ENCODE assay signal across 8 cellular contexts in the genomic region with DNA sequence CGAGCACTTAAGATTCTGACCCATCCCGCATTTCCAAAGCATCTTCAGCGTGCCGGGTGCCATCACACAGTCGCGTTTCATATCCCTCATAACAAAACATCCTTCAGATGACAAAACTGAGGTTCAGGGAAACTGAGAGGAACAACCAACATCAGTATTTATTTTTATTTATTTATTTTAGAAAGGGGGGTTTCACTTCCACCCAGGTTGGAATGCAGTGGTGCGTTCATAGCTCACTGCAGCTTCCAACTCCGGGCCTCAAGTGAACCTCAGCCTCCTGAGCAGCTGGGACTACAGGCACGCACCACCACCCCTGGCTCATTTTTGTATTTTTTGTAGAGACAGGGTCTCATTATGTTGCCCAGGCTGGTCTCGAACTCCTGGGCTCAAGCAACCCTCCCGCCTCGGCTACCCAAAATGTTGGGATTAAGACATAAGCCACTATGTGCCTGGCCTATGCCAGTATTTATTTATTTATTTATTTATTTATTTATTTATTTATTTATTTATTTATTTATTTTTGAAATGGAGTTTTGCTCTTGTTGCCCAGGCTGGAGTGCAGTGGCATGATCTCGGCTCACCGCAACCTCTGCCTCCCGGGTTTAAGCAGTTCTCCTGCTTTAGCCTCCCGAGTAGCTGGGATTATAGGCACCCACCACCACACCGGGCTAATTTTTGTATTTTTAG. TPM values are rescaled to one million over a fixed set of nuclear protein-coding genes. Genes with fewer than 3 reads are reported as not detected.
DNase-seq lines count a peak whose midpoint lies in the region; ATAC-seq and TF ChIP-seq lines count a peak whose summit lies in the region.
"Not testable (repeated sequence)": the region's sequence is repeated elsewhere in the genome, so short reads cannot be mapped to it uniquely, and the experiment has no call there.

No MANE protein-coding gene starts in this region.

- not testable (repeated sequence) for TF ChIP-seq EP300 in gastroesophageal sphincter (IDR thresholded peaks at IDR 0.05)

- H3K4me1 ChIP-seq in BLaER1 (peaks cover 98% of the 10 kb centered on the region), ascending aorta (peaks cover 52 to 85% of the 10 kb centered on the region in 2 donors), gastroesophageal sphincter (peaks cover 52 to 100% (median 90%) of the 10 kb centered on the region in 3 donors)

- H3K4me1 Mint-ChIP-seq in T-helper 1 cell treated with Interleukin-12 subunit alpha and Interleukin-12 subunit beta and Interleukin-4 antibody, amounts not matched to agents 30 μg/mL and 1 μg/mL, for 36 hours (ENCODE audit: low read depth): peaks cover 60% of the 10 kb centered on the region
- peaks cover 60 to 89% (median 81%) of the 10 kb centered on the region in 3 donors for H3K4me1 Mint-ChIP-seq in naive B cell
- H3K4me1 Mint-ChIP-seq in stimulated activated memory B cell treated with anti-CD40 and anti-IgM and Interleukin-4, amounts not matched to agents 10 μg/mL and 1 μg/mL and 100 μg/mL, for 72 hours: peaks cover 80% of the 10 kb centered on the region

- peak overlapping the region; percentile 78 for H3K4me3 Mint-ChIP-seq in T-helper 1 cell treated with Interleukin-12 subunit alpha and Interleukin-12 subunit beta and Interleukin-4 antibody, amounts not matched to agents 30 μg/mL and 1 μg/mL, for 36 hours
- H3K4me3 Mint-ChIP-seq in naive B cell: peak overlapping the region; percentile 73 to 91 (median 86)
- H3K4me3 Mint-ChIP-seq in stimulated activated memory B cell treated with anti-CD40 and anti-IgM and Interleukin-4, amounts not matched to agents 10 μg/mL and 1 μg/mL and 100 μg/mL, for 72 hours: peak overlapping the region; percentile 67

- H3K4me3 ChIP-seq in BLaER1 (peak overlapping the region; percentile 55), ascending aorta (peak overlapping the region in 1 of 2 donors; percentile 44), gastroesophageal sphincter (peak overlapping the region in 1 of 2 donors; percentile 33)

- ATAC-seq in GM19452 (IDR thresholded peaks at IDR 0.05; ENCODE audit: unreplicated experiment): peak; percentile 12
- ATAC-seq in HG03097 (IDR thresholded peaks at IDR 0.05; ENCODE audit: low FRiP score, unreplicated experiment): peak; percentile 6
- ATAC-seq in gastroesophageal sphincter: not testable (repeated sequence)
- ATAC-seq in naive B cell (ENCODE audit: low read depth in 2 of 2): peak; percentile 22 to 24
- ATAC-seq in stimulated activated memory B cell treated with anti-CD40 and anti-IgM and Interleukin-4, amounts not matched to agents 10 μg/mL and 1 μg/mL and 100 μg/mL, for 72 hours: peak; percentile 1

- not testable (repeated sequence) for TF ChIP-seq POLR2A in gastroesophageal sphincter (IDR thresholded peaks at IDR 0.05)

- not testable (repeated sequence) for H3K9me3 ChIP-seq in BLaER1, ascending aorta, gastroesophageal sphincter

- peak overlapping the region; percentile 62; the same call in 1 of the 2 replicates for H3K9ac ChIP-seq in BLaER1

- H3K27me3 ChIP-seq in BLaER1, ascending aorta, gastroesophageal sphincter: not testable (repeated sequence)

- peak overlapping the region; percentile 96 for H3K4me2 ChIP-seq in BLaER1

- not testable (repeated sequence) for H3K36me3 Mint-ChIP-seq in T-helper 1 cell treated with Interleukin-12 subunit alpha and Interleukin-12 subunit beta and Interleukin-4 antibody, amounts not matched to agents 30 μg/mL and 1 μg/mL, for 36 hours (ENCODE audit: low read depth); naive B cell; stimulated activated memory B cell treated with anti-CD40 and anti-IgM and Interleukin-4, amounts not matched to agents 10 μg/mL and 1 μg/mL and 100 μg/mL, for 72 hours

- not testable (repeated sequence) for H3K36me3 ChIP-seq in BLaER1, ascending aorta, gastroesophageal sphincter

- not testable (repeated sequence) for DNase-seq in ascending aorta (ENCODE audit: low spot score in 2 of 2); naive B cell

- TF ChIP-seq CTCF in ascending aorta (IDR thresholded peaks at IDR 0.05); gastroesophageal sphincter (IDR thresholded peaks at IDR 0.05): not testable (repeated sequence)

- intact Hi-C loops in ascending aorta (cut with DNase I): loop anchor here (2.0 kb wide), 1 partner anchor 49 kb away; no protein-coding TSS in a partner anchor

- H3K27ac Mint-ChIP-seq in T-helper 1 cell treated with Interleukin-12 subunit alpha and Interleukin-12 subunit beta and Interleukin-4 antibody, amounts not matched to agents 30 μg/mL and 1 μg/mL, for 36 hours: peak overlapping the region; percentile 97
- H3K27ac Mint-ChIP-seq in naive B cell: peak overlapping the region; percentile 89 to 99 (median 96)
- H3K27ac Mint-ChIP-seq in stimulated activated memory B cell treated with anti-CD40 and anti-IgM and Interleukin-4, amounts not matched to agents 10 μg/mL and 1 μg/mL and 100 μg/mL, for 72 hours: peak overlapping the region; percentile 86

- peak overlapping the region; percentile 81 for H3K27ac ChIP-seq in BLaER1
- H3K27ac ChIP-seq in ascending aorta: peak overlapping the region; percentile 91 to 97
- H3K27ac ChIP-seq in gastroesophageal sphincter: peak overlapping the region; percentile 92 to 96 (median 95)

- not testable (repeated sequence) for H3K27me3 Mint-ChIP-seq in T-helper 1 cell treated with Interleukin-12 subunit alpha and Interleukin-12 subunit beta and Interleukin-4 antibody, amounts not matched to agents 30 μg/mL and 1 μg/mL, for 36 hours (ENCODE audit: low read depth); naive B cell; stimulated activated memory B cell treated with anti-CD40 and anti-IgM and Interleukin-4, amounts not matched to agents 10 μg/mL and 1 μg/mL and 100 μg/mL, for 72 hours

- not testable (repeated sequence) for H4K20me1 ChIP-seq in BLaER1

- not testable (repeated sequence) for H3K9me3 Mint-ChIP-seq in T-helper 1 cell treated with Interleukin-12 subunit alpha and Interleukin-12 subunit beta and Interleukin-4 antibody, amounts not matched to agents 30 μg/mL and 1 μg/mL, for 36 hours; naive B cell; stimulated activated memory B cell treated with anti-CD40 and anti-IgM and Interleukin-4, amounts not matched to agents 10 μg/mL and 1 μg/mL and 100 μg/mL, for 72 hours

- WGBS in gastroesophageal sphincter (ENCODE audit: low coverage in 1 of 2), 2 donors: 89 to 92% methylated on average over 13 to 16 of the region's 17 CpGs

RNA-seq across cellular contexts. Expression of gene DDIT4, which starts 24.4 kb away (rescaled TPM):
- total RNA-seq in ascending aorta (394 TPM), gastroesophageal sphincter (100 to 1,000 TPM; 129 to 189 (median 133) TPM)
- 100 to 1,000 TPM in 1 of 6 donors, 10 to 100 TPM in 5; 22.6 to 124 (median 78.2) TPM for polyA plus RNA-seq in naive B cell (ENCODE audit: low read depth in 6 of 6)

RNA-seq across cellular contexts. Expression of gene ASCC1, which starts 33.2 kb away (rescaled TPM):
- total RNA-seq in ascending aorta: 5.5 TPM
- 10 to 100 TPM; 24.4 to 42.4 (median 35.2) TPM for total RNA-seq in gastroesophageal sphincter
- polyA plus RNA-seq in naive B cell (ENCODE audit: low read depth in 6 of 6): 10 to 100 TPM; 43.8 to 69.0 (median 48.4) TPM

RNA-seq across cellular contexts. Expression of gene ANAPC16, which starts 33.5 kb away (rescaled TPM):
- total RNA-seq in ascending aorta: 22.8 TPM
- total RNA-seq in gastroesophageal sphincter: 100 to 1,000 TPM; 133 to 196 (median 156) TPM
- 100 to 1,000 TPM; 485 to 708 (median 561) TPM for polyA plus RNA-seq in naive B cell (ENCODE audit: low read depth in 6 of 6)
